In the genomic region with DNA sequence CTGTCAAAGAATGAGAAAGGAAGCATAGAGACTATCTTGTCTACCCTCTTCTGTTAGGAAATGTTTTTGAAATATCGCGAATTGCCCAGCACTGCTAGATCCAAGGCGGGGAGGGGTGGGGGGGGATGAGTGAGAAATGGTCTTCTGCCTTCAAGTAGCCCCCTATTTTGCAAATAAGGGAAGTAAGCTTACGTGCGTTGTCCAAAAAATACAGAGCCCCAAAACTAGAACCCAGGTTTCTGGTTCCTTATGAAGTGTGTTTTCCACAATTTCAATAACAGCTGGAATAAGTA, we compare ENCODE assay signal across 8 cellular contexts. TPM values are rescaled to one million over a fixed set of nuclear protein-coding genes. Genes with fewer than 3 reads are reported as not detected.
DNase-seq lines count a peak whose midpoint lies in the region; ATAC-seq lines count a peak whose summit lies in the region.

No MANE protein-coding gene starts in this region.

- CTCF ChIA-PET in activated CD4-positive, alpha-beta T cell treated with anti-CD3 and anti-CD28 coated beads, Interleukin-2, amount 10 ng/mL, durations not matched to agents 7 days and 5 days (lab: Charles Lee), result no interaction called here

- H3K27me3 Mint-ChIP-seq in activated CD4-positive, alpha-beta T cell treated with anti-CD3 and anti-CD28 coated beads, Interleukin-2, amount 10 ng/mL, durations not matched to agents 7 days and 5 days, result no peaks in the 10 kb centered on the region
- no peaks in the 10 kb centered on the region for H3K27me3 Mint-ChIP-seq in activated T-helper 2 cell treated with anti-CD3 and anti-CD28 coated beads, Interferon-gamma antibody, Interleukin-2, Interleukin-4, amounts not matched to agents 10 μg/mL and 5 μg/mL and 100 μg/mL, durations not matched to agents 14 hours and 24 hours and 36 hours (ENCODE audit: low read depth)
- H3K27me3 Mint-ChIP-seq in immature natural killer cell (ENCODE audit: low read depth in 3 of 3), result peaks cover 4 to 6% (median 6%) of the 10 kb centered on the region in 3 donors

- peak overlapping the region; percentile 96 for H3K4me3 Mint-ChIP-seq in activated CD4-positive, alpha-beta T cell treated with anti-CD3 and anti-CD28 coated beads, Interleukin-2, amount 10 ng/mL, durations not matched to agents 7 days and 5 days
- H3K4me3 Mint-ChIP-seq in activated T-helper 2 cell treated with anti-CD3 and anti-CD28 coated beads, Interferon-gamma antibody, Interleukin-2, Interleukin-4, amounts not matched to agents 10 μg/mL and 5 μg/mL and 100 μg/mL, durations not matched to agents 14 hours and 24 hours and 36 hours (ENCODE audit: low read depth), result peak overlapping the region; percentile 90
- peak overlapping the region; percentile 93 to 100 (median 99) for H3K4me3 Mint-ChIP-seq in immature natural killer cell

- H3K4me1 Mint-ChIP-seq in activated CD4-positive, alpha-beta T cell treated with anti-CD3 and anti-CD28 coated beads, Interleukin-2, amount 10 ng/mL, durations not matched to agents 7 days and 5 days, result peaks cover 40% of the 10 kb centered on the region
- peaks cover 33% of the 10 kb centered on the region for H3K4me1 Mint-ChIP-seq in activated T-helper 2 cell treated with anti-CD3 and anti-CD28 coated beads, Interferon-gamma antibody, Interleukin-2, Interleukin-4, amounts not matched to agents 10 μg/mL and 5 μg/mL and 100 μg/mL, durations not matched to agents 14 hours and 24 hours and 36 hours (ENCODE audit: low read depth)
- H3K4me1 Mint-ChIP-seq in immature natural killer cell, result peaks cover 41 to 49% of the 10 kb centered on the region in 2 donors

- POLR2A ChIA-PET in activated CD4-positive, alpha-beta T cell treated with anti-CD3 and anti-CD28 coated beads, Interleukin-2, amount 10 ng/mL, durations not matched to agents 7 days and 5 days (lab: Charles Lee), result no interaction called here

- no peak for DNase-seq in activated CD4-positive, alpha-beta T cell treated with anti-CD3 and anti-CD28 coated beads, Interleukin-2, amount 10 ng/mL, durations not matched to agents 7 days and 5 days
- no peak for DNase-seq in activated CD4-positive, alpha-beta T cell treated with anti-CD3 and anti-CD28 coated beads, Interleukin-2, amount 50 U/mL, for 48 hours
- no peak for DNase-seq in activated T-helper 2 cell treated with anti-CD3 and anti-CD28 coated beads, Interferon-gamma antibody, Interleukin-2, Interleukin-4, amounts not matched to agents 10 μg/mL and 5 μg/mL and 100 μg/mL, durations not matched to agents 14 hours and 24 hours and 36 hours (ENCODE audit: low spot score)
- no peak for DNase-seq in immature natural killer cell
- DNase-seq in stimulated activated CD4-positive, alpha-beta T cell treated with anti-CD3 and anti-CD28 coated beads, Interleukin-2, amount 100 ng/mL, for 24 hours, result no peak
- DNase-seq in epidermal melanocyte (ENCODE audit: insufficient read length, low spot score), result no peak

- no peak for ATAC-seq in GM18873 (IDR thresholded peaks at IDR 0.05; ENCODE audit: low FRiP score, unreplicated experiment)

- H3K36me3 Mint-ChIP-seq in activated CD4-positive, alpha-beta T cell treated with anti-CD3 and anti-CD28 coated beads, Interleukin-2, amount 10 ng/mL, durations not matched to agents 7 days and 5 days (ENCODE audit: low read depth), result peaks cover 17% of the 10 kb centered on the region
- peaks cover 23% of the 10 kb centered on the region for H3K36me3 Mint-ChIP-seq in activated T-helper 2 cell treated with anti-CD3 and anti-CD28 coated beads, Interferon-gamma antibody, Interleukin-2, Interleukin-4, amounts not matched to agents 10 μg/mL and 5 μg/mL and 100 μg/mL, durations not matched to agents 14 hours and 24 hours and 36 hours (ENCODE audit: low read depth)
- no peaks in the 10 kb centered on the region for H3K36me3 Mint-ChIP-seq in immature natural killer cell

- no peaks in the 10 kb centered on the region for H3K9me3 Mint-ChIP-seq in activated CD4-positive, alpha-beta T cell treated with anti-CD3 and anti-CD28 coated beads, Interleukin-2, amount 10 ng/mL, durations not matched to agents 7 days and 5 days
- no peaks in the 10 kb centered on the region for H3K9me3 Mint-ChIP-seq in activated T-helper 2 cell treated with anti-CD3 and anti-CD28 coated beads, Interferon-gamma antibody, Interleukin-2, Interleukin-4, amounts not matched to agents 10 μg/mL and 5 μg/mL and 100 μg/mL, durations not matched to agents 14 hours and 24 hours and 36 hours
- H3K9me3 Mint-ChIP-seq in immature natural killer cell, result no peaks in the 10 kb centered on the region

- H3K27ac Mint-ChIP-seq in activated CD4-positive, alpha-beta T cell treated with anti-CD3 and anti-CD28 coated beads, Interleukin-2, amount 10 ng/mL, durations not matched to agents 7 days and 5 days, result peak overlapping the region; percentile 99
- H3K27ac Mint-ChIP-seq in activated T-helper 2 cell treated with anti-CD3 and anti-CD28 coated beads, Interferon-gamma antibody, Interleukin-2, Interleukin-4, amounts not matched to agents 10 μg/mL and 5 μg/mL and 100 μg/mL, durations not matched to agents 14 hours and 24 hours and 36 hours, result peak overlapping the region; percentile 91
- H3K27ac Mint-ChIP-seq in immature natural killer cell, result peak overlapping the region; percentile 97 to 100 (median 99)

- intact Hi-C loops in activated T-helper 2 cell treated with anti-CD3 and anti-CD28 coated beads, Interferon-gamma antibody, Interleukin-2, Interleukin-4, amounts not matched to agents 10 μg/mL and 5 μg/mL and 100 μg/mL, durations not matched to agents 14 hours and 24 hours and 36 hours (cut with micrococcal nuclease), result loop anchor here (2.0 kb wide), 2 partner anchors 25 to 41 kb away; no protein-coding TSS in a partner anchor

- peak overlapping the region; percentile 77 for H3K27ac ChIP-seq in temporal lobe (ENCODE audit: low read depth, low read length)

RNA-seq across cellular contexts. Expression of gene ILRUN, which starts 0.9 kb away (rescaled TPM):
- total RNA-seq in activated CD4-positive, alpha-beta T cell treated with anti-CD3 and anti-CD28 coated beads, Interleukin-2, amount 10 ng/mL, durations not matched to agents 7 days and 5 days, result 10 to 100 TPM; 68.0 to 72.0 TPM
- total RNA-seq in activated T-helper 2 cell treated with anti-CD3 and anti-CD28 coated beads, Interferon-gamma antibody, Interleukin-2, Interleukin-4, amounts not matched to agents 10 μg/mL and 5 μg/mL and 100 μg/mL, durations not matched to agents 14 hours and 24 hours and 36 hours, result 68.7 and 72.9 TPM in 2 replicates
- polyA plus RNA-seq in immature natural killer cell, result 10 to 100 TPM; 16.5 to 26.8 (median 19.3) TPM
- total RNA-seq in temporal lobe, result 16.7 TPM

RNA-seq across cellular contexts. Expression of gene SNRPC, which starts 59.8 kb away (rescaled TPM):
- total RNA-seq in activated CD4-positive, alpha-beta T cell treated with anti-CD3 and anti-CD28 coated beads, Interleukin-2, amount 10 ng/mL, durations not matched to agents 7 days and 5 days, result 100 to 1,000 TPM; 124 to 146 TPM
- total RNA-seq in activated T-helper 2 cell treated with anti-CD3 and anti-CD28 coated beads, Interferon-gamma antibody, Interleukin-2, Interleukin-4, amounts not matched to agents 10 μg/mL and 5 μg/mL and 100 μg/mL, durations not matched to agents 14 hours and 24 hours and 36 hours, result 163 and 166 TPM in 2 replicates
- polyA plus RNA-seq in immature natural killer cell, result 100 to 1,000 TPM; 266 to 481 (median 325) TPM
- 22.4 TPM for total RNA-seq in temporal lobe
